In the genomic region with DNA sequence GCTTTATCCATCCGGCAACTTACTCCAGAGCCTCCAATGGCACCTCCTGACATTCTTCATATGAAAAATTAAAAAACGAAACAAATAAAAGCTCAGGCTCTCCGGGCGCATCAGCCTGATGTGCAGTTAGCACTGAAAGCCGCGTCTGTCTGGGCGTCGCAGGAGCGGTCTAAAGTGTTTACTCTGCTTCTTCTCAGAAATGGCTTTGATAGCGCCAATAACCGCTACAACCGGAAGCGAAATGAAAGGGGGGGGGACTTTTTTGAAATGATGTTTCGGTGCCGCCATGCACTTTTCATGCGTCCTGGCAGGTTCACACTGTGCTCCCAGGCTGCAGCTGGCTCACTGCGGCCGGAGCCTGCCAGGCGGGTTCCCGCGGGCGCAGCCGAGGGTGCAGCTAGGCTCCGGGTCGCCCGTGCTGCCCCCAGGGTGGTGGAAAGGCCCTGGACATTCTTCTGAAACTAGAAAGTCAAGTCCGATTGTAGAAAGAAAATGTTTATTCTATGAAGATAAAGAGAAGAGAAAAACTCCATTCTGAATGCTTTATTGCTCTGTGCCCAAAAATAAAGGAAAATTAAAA, we compare ENCODE assay signal across 32 cellular contexts.
A peak's percentile ranks its signal among the peaks of the same experiment; 100 is the strongest.
DNase-seq lines count a peak whose midpoint lies in the region; ATAC-seq, FAIRE-seq and TF ChIP-seq lines count a peak whose summit lies in the region.
"Had no signal": no experiment of that assay in that cellular context is flagged by ENCODE, and none has a peak within 500 bp of the region (broad histone marks: within the 10 kb centered on the region; RNA-seq: fewer than 3 reads in every experiment).

No MANE protein-coding gene starts in this region.

- no peaks in the 10 kb centered on the region for H4K20me1 ChIP-seq in K562 (replicated peaks; ENCODE audit: control insufficient read depth, insufficient read depth, low read length)

- no peak; the same call in 2 of the 3 replicates for ATAC-seq in K562
- no peak for ATAC-seq in natural killer cell
- no peak for ATAC-seq in HG03095 (IDR thresholded peaks at IDR 0.05; ENCODE audit: unreplicated experiment)
- ATAC-seq: activated T-helper 17 cell treated with anti-CD3 and anti-CD28 coated beads, Interleukin-2, amount 50 U/mL, for 72 hours; HCT116; naive thymus-derived CD4-positive, alpha-beta T cell; stimulated activated naive B cell treated with anti-CD40 and anti-IgM and Interleukin-4, amounts not matched to agents 10 μg/mL and 1 μg/mL and 100 μg/mL, for 72 hours had no signal

- TF ChIP-seq POLR2A in K562 (conservative IDR thresholded peaks at IDR 0.05): no peak

- in situ Hi-C loops in K562 (cut with MboI): no loop called here

- POLR2A ChIA-PET in K562 (lab: Yijun Ruan, JAX): no interaction called here

- FAIRE-seq in K562 (lab: Jason Lieb, UNC): no peak
- FAIRE-seq: GM18507, RCC 7860 had no signal

- H3K36me3 Mint-ChIP-seq in natural killer cell: no peaks in the 10 kb centered on the region
- H3K36me3 Mint-ChIP-seq in CD14-positive monocyte: no peaks in the 10 kb centered on the region
- H3K36me3 Mint-ChIP-seq: naive thymus-derived CD4-positive, alpha-beta T cell; stimulated activated naive B cell treated with anti-CD40 and anti-IgM and Interleukin-4, amounts not matched to agents 10 μg/mL and 1 μg/mL and 100 μg/mL, for 72 hours had no signal

- H3K27ac ChIP-seq in K562 (ENCODE audit: extremely low read depth, low read depth, low read length): no peak overlapping the region
- H3K27ac ChIP-seq: breast epithelium, C4-2B, colonic mucosa, epithelial cell of prostate, prostate gland had no signal

- H3K4me3 Mint-ChIP-seq in natural killer cell (no peak overlapping the region), CD14-positive monocyte (no peak overlapping the region)
- H3K4me3 Mint-ChIP-seq: activated CD4-positive, alpha-beta memory T cell treated with anti-CD3 and anti-CD28 coated beads, Interleukin-2, amount 10 ng/mL, durations not matched to agents 7 days and 5 days; activated T-helper 17 cell treated with anti-CD3 and anti-CD28 coated beads, Interleukin-2, amount 50 U/mL, for 72 hours; naive thymus-derived CD4-positive, alpha-beta T cell; stimulated activated naive B cell treated with anti-CD40 and anti-IgM and Interleukin-4, amounts not matched to agents 10 μg/mL and 1 μg/mL and 100 μg/mL, for 72 hours; T-helper 1 cell treated with Interleukin-12 subunit alpha and Interleukin-12 subunit beta and Interleukin-4 antibody, amounts not matched to agents 30 μg/mL and 1 μg/mL, for 36 hours had no signal

- H3K4me2 ChIP-seq in K562 (ENCODE audit: insufficient read depth, low read length): no peak overlapping the region

- no peaks in the 10 kb centered on the region for H3K36me3 ChIP-seq in K562 (ENCODE audit: control insufficient read depth, insufficient read depth, low read length)
- H3K36me3 ChIP-seq: breast epithelium, colonic mucosa, prostate gland had no signal

- no peaks in the 10 kb centered on the region for H3K4me1 Mint-ChIP-seq in natural killer cell
- no peaks in the 10 kb centered on the region for H3K4me1 Mint-ChIP-seq in CD14-positive monocyte
- H3K4me1 Mint-ChIP-seq: activated CD4-positive, alpha-beta memory T cell treated with anti-CD3 and anti-CD28 coated beads, Interleukin-2, amount 10 ng/mL, durations not matched to agents 7 days and 5 days; activated T-helper 17 cell treated with anti-CD3 and anti-CD28 coated beads, Interleukin-2, amount 50 U/mL, for 72 hours; naive thymus-derived CD4-positive, alpha-beta T cell; stimulated activated naive B cell treated with anti-CD40 and anti-IgM and Interleukin-4, amounts not matched to agents 10 μg/mL and 1 μg/mL and 100 μg/mL, for 72 hours had no signal

- no peak overlapping the region for H3K4me3 ChIP-seq in K562
- H3K4me3 ChIP-seq: breast epithelium, colonic mucosa, prostate gland had no signal

- TF ChIP-seq CTCF in K562 (IDR thresholded peaks at IDR 0.05 in 2 of 3, conservative IDR thresholded peaks at IDR 0.05 in 1 of 3; ENCODE audit: insufficient read depth in 2 of 3, low read depth in 1 of 3, low read length in 3 of 3) (no peak), natural killer cell (IDR thresholded peaks at IDR 0.05) (no peak), CD14-positive monocyte (IDR thresholded peaks at IDR 0.05) (no peak)

- no peaks in the 10 kb centered on the region for H3K9me1 ChIP-seq in K562 (ENCODE audit: control insufficient read depth, insufficient read depth, low read length)

- 0% methylated on average over 27 of the region's 27 CpGs for WGBS in K562 (ENCODE audit: insufficient coverage, low coverage, missing lambda C conversion rate)

- intact Hi-C loops in K562 (cut with micrococcal nuclease) (no loop called here), natural killer cell (cut with micrococcal nuclease) (no loop called here), CD14-positive monocyte (cut with micrococcal nuclease) (no loop called here)

- no TSS peak for BruUV-seq in K562 (replicated peaks; lab: Mats Ljungman, UMichigan)

- CTCF ChIA-PET in K562 (lab: Yijun Ruan, JAX; ENCODE audit: low intra/inter-chr PET ratio): no interaction called here

- no peak for TF ChIP-seq RAD21 in K562 (CRISPR knock-in tag; conservative IDR thresholded peaks at IDR 0.05 in 1 of 2, IDR thresholded peaks at IDR 0.05 in 1 of 2)

- no peak for TF ChIP-seq EP300 in K562 (IDR thresholded peaks at IDR 0.05; ENCODE audit: low read length)

- H3K9ac ChIP-seq in K562 (ENCODE audit: insufficient read depth in 1 of 2, low read depth in 2 of 2, low read length in 2 of 2): no peak overlapping the region

- no peaks in the 10 kb centered on the region for H3K9me3 ChIP-seq in K562 (replicated peaks; ENCODE audit: control insufficient read depth, insufficient read depth, low read depth, low read length)
- H3K9me3 ChIP-seq: breast epithelium, colonic mucosa, prostate gland had no signal

- H3K27me3 Mint-ChIP-seq in natural killer cell (ENCODE audit: low read depth in 2 of 2) (no peaks in the 10 kb centered on the region), CD14-positive monocyte (ENCODE audit: low read depth in 3 of 3) (no peaks in the 10 kb centered on the region)
- H3K27me3 Mint-ChIP-seq: activated CD4-positive, alpha-beta memory T cell treated with anti-CD3 and anti-CD28 coated beads, Interleukin-2, amount 10 ng/mL, durations not matched to agents 7 days and 5 days; activated T-helper 17 cell treated with anti-CD3 and anti-CD28 coated beads, Interleukin-2, amount 50 U/mL, for 72 hours; stimulated activated naive B cell treated with anti-CD40 and anti-IgM and Interleukin-4, amounts not matched to agents 10 μg/mL and 1 μg/mL and 100 μg/mL, for 72 hours had no signal

- peak overlapping the region; percentile 4; the same call in 1 of the 2 replicates for H2AFZ ChIP-seq in K562 (ENCODE audit: low read depth, low read length)

- DNase-seq in NCI-H1092 (lab: John Stamatoyannopoulos, UW) (peak; percentile 91), NCI-H187 treated with DMSO at 0.1 percent for 48 hours (lab: John Stamatoyannopoulos, UW) (peak; percentile 13), NCI-H526 treated with DMSO at 0.1 percent for 48 hours (lab: John Stamatoyannopoulos, UW) (peak; percentile 63), K562 (ENCODE audit: extremely low read depth in 1 of 4, low spot score in 3 of 4) (peak in 1 of 4 experiments; percentile 4), natural killer cell (no peak), CD14-positive monocyte (ENCODE audit: low spot score) (no peak)
- DNase-seq: activated CD4-positive, alpha-beta memory T cell treated with anti-CD3 and anti-CD28 coated beads, Interleukin-2, amount 10 ng/mL, durations not matched to agents 7 days and 5 days; activated CD4-positive, alpha-beta T cell treated with anti-CD3 and anti-CD28 coated beads for 1 hour; activated CD8-positive, alpha-beta memory T cell treated with anti-CD3 and anti-CD28 coated beads, Interleukin-2, amount 50 U/mL, for 48 hours; activated naive CD4-positive, alpha-beta T cell treated with anti-CD3 and anti-CD28 coated beads, Interleukin-2, amount 50 U/mL, for 16 hours; amniotic stem cell; colonic mucosa; DND-41; effector CD8-positive, alpha-beta T cell; glutamatergic neuron; islet precursor cell; Karpas-422; midbrain; naive thymus-derived CD4-positive, alpha-beta T cell; NCI-H226; nucleus accumbens; stimulated activated naive B cell treated with anti-CD40 and anti-IgM and Interleukin-4, amounts not matched to agents 10 μg/mL and 1 μg/mL and 100 μg/mL, for 72 hours had no signal

- no peak overlapping the region for H3K27ac Mint-ChIP-seq in natural killer cell
- peak overlapping the region in 1 of 7 donors; percentile 12 for H3K27ac Mint-ChIP-seq in CD14-positive monocyte
- H3K27ac Mint-ChIP-seq: activated CD4-positive, alpha-beta memory T cell treated with anti-CD3 and anti-CD28 coated beads, Interleukin-2, amount 10 ng/mL, durations not matched to agents 7 days and 5 days; activated T-helper 17 cell treated with anti-CD3 and anti-CD28 coated beads, Interleukin-2, amount 50 U/mL, for 72 hours; naive thymus-derived CD4-positive, alpha-beta T cell; stimulated activated naive B cell treated with anti-CD40 and anti-IgM and Interleukin-4, amounts not matched to agents 10 μg/mL and 1 μg/mL and 100 μg/mL, for 72 hours; T-helper 1 cell treated with Interleukin-12 subunit alpha and Interleukin-12 subunit beta and Interleukin-4 antibody, amounts not matched to agents 30 μg/mL and 1 μg/mL, for 36 hours had no signal

- no peaks in the 10 kb centered on the region for H3K9me3 Mint-ChIP-seq in natural killer cell
- H3K9me3 Mint-ChIP-seq in CD14-positive monocyte: peaks cover 0 to 3% (median 0%) of the 10 kb centered on the region in 7 donors
- H3K9me3 Mint-ChIP-seq: activated T-helper 17 cell treated with anti-CD3 and anti-CD28 coated beads, Interleukin-2, amount 50 U/mL, for 72 hours; T-helper 1 cell treated with Interleukin-12 subunit alpha and Interleukin-12 subunit beta and Interleukin-4 antibody, amounts not matched to agents 30 μg/mL and 1 μg/mL, for 36 hours had no signal

- no peaks in the 10 kb centered on the region for H3K79me2 ChIP-seq in K562 (ENCODE audit: control insufficient read depth, insufficient read depth, low read length)

- peaks cover 19 to 28% of the 10 kb centered on the region in 2 experiments for H3K27me3 ChIP-seq in K562 (ENCODE audit: control insufficient read depth in 2 of 2, insufficient read depth in 2 of 2, low read length in 2 of 2)
- H3K27me3 ChIP-seq: colonic mucosa had no signal

- peaks cover 0 to 3% of the 10 kb centered on the region in 2 experiments; a peak in 1 of 5 replicates for H3K4me1 ChIP-seq in K562 (replicated peaks in 1 of 2; ENCODE audit: control insufficient read depth in 2 of 2, insufficient read depth in 2 of 2, low read length in 2 of 2)
- H3K4me1 ChIP-seq: breast epithelium, colonic mucosa, prostate gland had no signal

Comparison
In these comparisons a context has a peak if more than half of its experiments do, and no peak if none do; other contexts are left out.
1. DNase-seq: peak in NCI-H1092 (single experiment), NCI-H187 treated with DMSO at 0.1 percent for 48 hours (single experiment) and NCI-H526 treated with DMSO at 0.1 percent for 48 hours (single experiment); none in natural killer cell (single experiment) and CD14-positive monocyte (single experiment).